8 cellular contexts compared by ENCODE assay signal in the genomic region with DNA sequence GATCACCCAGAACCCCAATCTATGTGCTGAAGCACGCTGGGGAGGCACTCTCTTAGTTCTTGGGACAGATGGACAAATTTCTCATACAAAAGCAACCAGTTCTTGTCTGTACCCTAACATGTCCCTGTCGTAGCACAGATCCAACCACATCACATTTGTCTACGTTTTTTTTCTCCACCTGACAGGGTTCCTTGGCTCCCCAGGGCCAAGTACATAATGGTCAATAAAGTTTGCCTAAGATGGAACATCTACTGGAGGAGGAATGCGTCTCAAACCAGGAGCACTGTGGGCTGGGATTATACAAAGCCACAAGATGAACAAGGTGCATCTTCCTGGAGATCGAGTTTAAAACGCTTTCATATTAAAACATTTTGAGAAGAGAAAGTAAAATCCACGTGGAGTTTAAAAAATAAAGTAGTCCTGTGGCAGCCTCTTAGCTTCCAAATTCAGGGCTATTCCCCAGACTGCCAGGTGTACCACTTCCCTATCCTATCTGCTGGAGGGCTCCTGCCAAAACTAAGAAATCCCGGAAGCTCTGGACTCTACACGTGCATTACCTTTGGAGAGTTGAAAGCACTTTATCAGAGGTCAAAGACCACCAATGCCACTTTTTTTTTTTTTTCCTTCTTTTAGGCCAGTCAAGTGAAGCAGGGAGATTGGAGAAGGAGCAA. TPM values are rescaled to one million over a fixed set of nuclear protein-coding genes. Genes with fewer than 3 reads are reported as not detected.
DNase-seq lines count a peak whose midpoint lies in the region; ATAC-seq and TF ChIP-seq lines count a peak whose summit lies in the region.

No MANE protein-coding gene starts in this region.

- H3K27ac ChIP-seq in left lung (peak overlapping the region; percentile 92 to 94), thymus (ENCODE audit: low read depth) (peak overlapping the region; percentile 38)

- no peak for TF ChIP-seq CTCF in left lung (IDR thresholded peaks at IDR 0.05)

- CTCF ChIA-PET in activated CD8-positive, alpha-beta memory T cell treated with anti-CD3 and anti-CD28 coated beads, Interleukin-2, amount 10 ng/mL, durations not matched to agents 7 days and 5 days (lab: Charles Lee) = interaction anchor here (0.8 to 7.1 kb wide), 4 partner anchors 13 to 64 kb away, joined by 3 to 42 read pairs (median 4); partner anchors contain the start of gene DMTF1

- 67% methylated on average over 9 of the region's 9 CpGs for WGBS in thymus

- intact Hi-C loops in left lung (cut with DNase I) = no loop called here

- DNase-seq in activated CD8-positive, alpha-beta memory T cell treated with anti-CD3 and anti-CD28 coated beads, Interleukin-2, amount 10 ng/mL, durations not matched to agents 7 days and 5 days = no peak
- DNase-seq in activated CD8-positive, alpha-beta memory T cell treated with anti-CD3 and anti-CD28 coated beads for 24 hours = no peak
- DNase-seq in left lung (no peak), hypothalamus (lab: John Stamatoyannopoulos, UW) (no peak), NCI-H526 treated with DMSO at 0.1 percent for 48 hours (lab: John Stamatoyannopoulos, UW) (no peak)

- no peak for ATAC-seq in activated CD8-positive, alpha-beta memory T cell treated with anti-CD3 and anti-CD28 coated beads, Interleukin-2, amount 10 ng/mL, durations not matched to agents 7 days and 5 days
- ATAC-seq in left lung (no peak), HG03097 (IDR thresholded peaks at IDR 0.05; ENCODE audit: low FRiP score, unreplicated experiment) (no peak)

- H3K27me3 ChIP-seq in left lung (peaks cover 0 to 29% of the 10 kb centered on the region in 2 donors), thymus (ENCODE audit: control insufficient read depth, insufficient read depth) (peaks cover 11% of the 10 kb centered on the region)

- H3K27ac Mint-ChIP-seq in activated CD8-positive, alpha-beta memory T cell treated with anti-CD3 and anti-CD28 coated beads, Interleukin-2, amount 10 ng/mL, durations not matched to agents 7 days and 5 days = peak overlapping the region; percentile 96
- peak overlapping the region; percentile 98 for H3K27ac Mint-ChIP-seq in activated naive CD8-positive, alpha-beta T cell

- H3K9me3 ChIP-seq in left lung (no peaks in the 10 kb centered on the region), thymus (ENCODE audit: control insufficient read depth) (no peaks in the 10 kb centered on the region)

- H3K4me3 Mint-ChIP-seq in activated CD8-positive, alpha-beta memory T cell treated with anti-CD3 and anti-CD28 coated beads, Interleukin-2, amount 10 ng/mL, durations not matched to agents 7 days and 5 days = peak overlapping the region; percentile 97
- peak overlapping the region; percentile 97 for H3K4me3 Mint-ChIP-seq in activated naive CD8-positive, alpha-beta T cell

- peaks cover 10% of the 10 kb centered on the region for H3K27me3 Mint-ChIP-seq in activated CD8-positive, alpha-beta memory T cell treated with anti-CD3 and anti-CD28 coated beads, Interleukin-2, amount 10 ng/mL, durations not matched to agents 7 days and 5 days
- H3K27me3 Mint-ChIP-seq in activated naive CD8-positive, alpha-beta T cell = no peaks in the 10 kb centered on the region

- peak overlapping the region; percentile 87 to 94 for H3K4me3 ChIP-seq in left lung
- peak overlapping the region; percentile 80 for H3K4me3 ChIP-seq in thymus (ENCODE audit: low read length)

- peaks cover 13% of the 10 kb centered on the region for H3K36me3 Mint-ChIP-seq in activated CD8-positive, alpha-beta memory T cell treated with anti-CD3 and anti-CD28 coated beads, Interleukin-2, amount 10 ng/mL, durations not matched to agents 7 days and 5 days
- H3K36me3 Mint-ChIP-seq in activated naive CD8-positive, alpha-beta T cell = peaks cover 8% of the 10 kb centered on the region

- peaks cover 48% of the 10 kb centered on the region for H3K4me1 Mint-ChIP-seq in activated CD8-positive, alpha-beta memory T cell treated with anti-CD3 and anti-CD28 coated beads, Interleukin-2, amount 10 ng/mL, durations not matched to agents 7 days and 5 days
- H3K4me1 Mint-ChIP-seq in activated naive CD8-positive, alpha-beta T cell (ENCODE audit: low read depth) = peaks cover 60% of the 10 kb centered on the region

- H3K4me1 ChIP-seq in left lung (peaks cover 42 to 48% of the 10 kb centered on the region in 2 donors), thymus (ENCODE audit: control insufficient read depth, insufficient read depth, low read length) (peaks cover 23% of the 10 kb centered on the region)

- H3K36me3 ChIP-seq in left lung = no peaks in the 10 kb centered on the region
- H3K36me3 ChIP-seq in thymus (ENCODE audit: control insufficient read depth, insufficient read depth) = no peaks in the 10 kb centered on the region

- no peaks in the 10 kb centered on the region for H3K9me3 Mint-ChIP-seq in activated CD8-positive, alpha-beta memory T cell treated with anti-CD3 and anti-CD28 coated beads, Interleukin-2, amount 10 ng/mL, durations not matched to agents 7 days and 5 days (ENCODE audit: low read depth)
- no peaks in the 10 kb centered on the region for H3K9me3 Mint-ChIP-seq in activated naive CD8-positive, alpha-beta T cell (ENCODE audit: low read depth)

RNA-seq across cellular contexts. Expression of gene TMEM243, which starts 1.4 kb away (rescaled TPM):
- 10 to 100 TPM; 32.2 to 42.3 TPM for total RNA-seq in activated CD8-positive, alpha-beta memory T cell treated with anti-CD3 and anti-CD28 coated beads, Interleukin-2, amount 10 ng/mL, durations not matched to agents 7 days and 5 days
- total RNA-seq in left lung = 10 to 100 TPM; 59.8 to 99.1 TPM
- polyA plus RNA-seq in thymus = 89.2 TPM
